Comparison of ENCODE assay signal across 8 cellular contexts in the genomic region with DNA sequence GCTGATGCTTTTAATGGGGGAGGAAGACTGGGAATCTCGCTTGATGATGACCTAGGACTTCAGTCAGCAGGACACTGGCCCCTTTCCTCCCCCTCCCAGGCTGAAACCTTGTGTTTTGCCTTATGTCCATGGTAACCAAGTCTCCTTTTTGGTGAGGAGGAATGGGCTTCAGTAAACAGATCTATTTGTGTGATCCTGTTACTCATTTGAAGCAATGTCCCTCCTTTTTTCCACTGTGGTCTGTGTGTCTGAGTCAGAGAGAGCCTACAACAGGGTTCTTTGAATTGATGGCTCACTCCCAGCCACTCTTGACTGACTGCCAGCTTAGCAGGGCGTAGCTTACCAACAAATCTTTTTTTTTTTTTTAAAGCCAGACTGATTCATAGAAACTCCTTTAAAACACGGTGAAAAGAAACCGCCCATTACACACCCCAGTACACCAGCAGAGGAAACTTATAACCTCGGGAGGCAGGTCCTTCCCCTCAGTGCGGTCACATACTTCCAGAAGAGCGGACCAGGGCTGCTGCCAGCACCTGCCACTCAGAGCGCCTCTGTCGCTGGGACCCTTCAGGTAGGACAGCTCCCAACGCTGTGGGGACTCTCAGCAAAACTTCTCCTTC. TPM values are rescaled to one million over a fixed set of nuclear protein-coding genes. Genes with fewer than 3 reads are reported as not detected.
DNase-seq lines count a peak whose midpoint lies in the region; ATAC-seq and TF ChIP-seq lines count a peak whose summit lies in the region.

A gene with protein sequence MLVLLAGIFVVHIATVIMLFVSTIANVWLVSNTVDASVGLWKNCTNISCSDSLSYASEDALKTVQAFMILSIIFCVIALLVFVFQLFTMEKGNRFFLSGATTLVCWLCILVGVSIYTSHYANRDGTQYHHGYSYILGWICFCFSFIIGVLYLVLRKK (plus strand): TSS at position 425 of the 620 bp plus-strand sequence. CDS start 14,785 bp downstream, outside the sequence.

- TF ChIP-seq POLR2A in GM18505 (IDR thresholded peaks at IDR 0.05; ENCODE audit: borderline replicate concordance, extremely low read depth, insufficient read depth, insufficient read length) = no peak

- H3K36me3 Mint-ChIP-seq in naive thymus-derived CD8-positive, alpha-beta T cell = no peaks in the 10 kb centered on the region

- peak; percentile 42 for DNase-seq in NOMO-1 treated with dmso at 0.1 percent for 144 hours (lab: John Stamatoyannopoulos, UW; ENCODE audit: unreplicated experiment)
- DNase-seq in activated T-cell treated with anti-CD3 and anti-CD28 coated beads for 48 hours (ENCODE audit: low read depth) = peak; percentile 68
- DNase-seq in epithelial cell of proximal tubule (ENCODE audit: low read depth) = peak; percentile 99
- peak; percentile 11 to 89 (median 55) for DNase-seq in naive thymus-derived CD8-positive, alpha-beta T cell
- peak; percentile 83 for DNase-seq in stimulated activated naive CD4-positive, alpha-beta T cell treated with Interleukin-2 at 50 U/mL for 16 hours (lab: John Stamatoyannopoulos, UW)
- DNase-seq in NCI-H187 treated with DMSO at 0.1 percent for 48 hours (lab: John Stamatoyannopoulos, UW) = no peak

- POLR2A ChIA-PET in naive thymus-derived CD8-positive, alpha-beta T cell (lab: Charles Lee) = interaction anchor here (1.2 kb wide), 1 partner anchor 95 kb away, joined by 4 read pairs; no protein-coding TSS in a partner anchor

- ATAC-seq in GM18505 (IDR thresholded peaks at IDR 0.05; ENCODE audit: unreplicated experiment) (peak; percentile 88), HG02870 (IDR thresholded peaks at IDR 0.05; ENCODE audit: unreplicated experiment) (peak; percentile 89)
- ATAC-seq in naive thymus-derived CD8-positive, alpha-beta T cell = peak; percentile 88 to 91

- no peak for TF ChIP-seq CTCF in epithelial cell of proximal tubule (conservative IDR thresholded peaks at IDR 0.05; ENCODE audit: low read depth, low read length)

- H3K27ac Mint-ChIP-seq in naive thymus-derived CD8-positive, alpha-beta T cell = peak within 1 kb of the TSS; percentile 15 to 92 (median 78)

- H3K4me1 Mint-ChIP-seq in naive thymus-derived CD8-positive, alpha-beta T cell = peaks cover 16 to 40% (median 24%) of the 10 kb centered on the region in 4 donors

- peaks cover 0 to 9% (median 0%) of the 10 kb centered on the region in 5 donors for H3K27me3 Mint-ChIP-seq in naive thymus-derived CD8-positive, alpha-beta T cell

- H3K9me3 Mint-ChIP-seq in naive thymus-derived CD8-positive, alpha-beta T cell = no peaks in the 10 kb centered on the region

- peak within 1 kb of the TSS; percentile 69 to 91 (median 83) for H3K4me3 Mint-ChIP-seq in naive thymus-derived CD8-positive, alpha-beta T cell

- peak within 1 kb of the TSS; percentile 87 for H3K4me3 ChIP-seq in epithelial cell of proximal tubule (ENCODE audit: low read depth, low read length)

RNA-seq across cellular contexts. Expression of the gene that starts here (rescaled TPM):
- 117 and 166 TPM in 2 replicates for total RNA-seq in epithelial cell of proximal tubule
- total RNA-seq in naive thymus-derived CD8-positive, alpha-beta T cell = 1 to 10 TPM; 2.2 to 2.9 TPM
- under 1 TPM in 2 of 3 donors, not detected in 1; 0.14 to 0.23 TPM for polyA plus RNA-seq in naive thymus-derived CD8-positive, alpha-beta T cell

Comparison
In these comparisons a context has a peak if more than half of its experiments do, and no peak if none do; other contexts are left out.
1. RNA of the gene that starts here (total RNA-seq): 117 to 166 TPM in epithelial cell of proximal tubule; 2.2 to 2.9 TPM in naive thymus-derived CD8-positive, alpha-beta T cell; every median in the first group is over 10 times any median in the second.
2. Peak in every context shown above with its lines, with median percentiles within 50 percentile points of each other: ATAC-seq.